In genomic region chr22:31346255-31346732, GRCh38 we compare ENCODE assay signal across 8 cellular contexts. TPM values are rescaled to one million over a fixed set of nuclear protein-coding genes. Genes with fewer than 3 reads are reported as not detected.
DNase-seq lines count a peak whose midpoint lies in the region; ATAC-seq, FAIRE-seq and TF ChIP-seq lines count a peak whose summit lies in the region.

TSS of gene PATZ1 (minus strand) at chr22:31346346. CDS start at chr22:31345602, 744 bp downstream.

- no peak for FAIRE-seq in K562 (lab: Jason Lieb, UNC)

- CTCF ChIA-PET in K562 (lab: Yijun Ruan, JAX; ENCODE audit: low intra/inter-chr PET ratio): interaction anchor here (0.6 kb wide), 1 partner anchor 68 kb away, joined by 4 read pairs; no protein-coding TSS in a partner anchor

- H3K4me2 ChIP-seq in GM23248 (ENCODE audit: unreplicated experiment) (peak within 1 kb of the TSS; percentile 77), K562 (ENCODE audit: insufficient read depth, low read length) (peak within 1 kb of the TSS; percentile 63)

- TF ChIP-seq EP300 in K562 (IDR thresholded peaks at IDR 0.05; ENCODE audit: low read length): no peak

- H3K4me1 Mint-ChIP-seq in T-helper 17 cell: peaks cover 37% of the 10 kb centered on the region

- no peak for TF ChIP-seq RAD21 in K562 (CRISPR knock-in tag; conservative IDR thresholded peaks at IDR 0.05 in 1 of 2, IDR thresholded peaks at IDR 0.05 in 1 of 2)

- no peaks in the 10 kb centered on the region for H3K36me3 Mint-ChIP-seq in T-helper 17 cell (ENCODE audit: low read depth)

- H3K36me3 ChIP-seq in GM23248 (ENCODE audit: low read depth) (no peaks in the 10 kb centered on the region), K562 (ENCODE audit: control insufficient read depth, insufficient read depth, low read length) (peaks cover 21% of the 10 kb centered on the region; the same call in 2 of the 3 replicates), iPS-15b (ENCODE audit: control insufficient read depth, insufficient read depth, low read length) (peaks cover 7% of the 10 kb centered on the region)

- H3K4me1 ChIP-seq in GM23248 (ENCODE audit: insufficient read depth) (peaks cover 9% of the 10 kb centered on the region; the same call in 1 of the 2 replicates), K562 (replicated peaks in 1 of 2; ENCODE audit: control insufficient read depth in 2 of 2, insufficient read depth in 2 of 2, low read length in 2 of 2) (peaks cover 2 to 42% of the 10 kb centered on the region in 2 experiments; a peak in 4 of 5 replicates), iPS-15b (ENCODE audit: control insufficient read depth, insufficient read depth, low read length) (peaks cover 17% of the 10 kb centered on the region)

- in situ Hi-C loops in GM23248 (cut with MboI): no loop called here
- in situ Hi-C loops in K562 (cut with MboI): no loop called here

- H4K20me1 ChIP-seq in GM23248 (ENCODE audit: insufficient read depth): no peaks in the 10 kb centered on the region
- H4K20me1 ChIP-seq in K562 (replicated peaks; ENCODE audit: control insufficient read depth, insufficient read depth, low read length): 0 out of 2 replicates have a peak, but pooled peaks cover 2% of the 10 kb centered on the region

- BruUV-seq in K562 (replicated peaks; lab: Mats Ljungman, UMichigan): no TSS peak

- POLR2A ChIA-PET in K562 (lab: Yijun Ruan, JAX): interaction anchor here (0.7 to 0.9 kb wide), 3 partner anchors 9 to 112 kb away, joined by 3 to 6 read pairs (median 3); no protein-coding TSS in a partner anchor

- H3K9me2 ChIP-seq in GM23248 (ENCODE audit: insufficient read depth): no peaks in the 10 kb centered on the region

- peaks cover 5% of the 10 kb centered on the region; the same call in 1 of the 2 replicates for H3F3A ChIP-seq in GM23248 (ENCODE audit: insufficient read depth)

- H3K4me3 Mint-ChIP-seq in T-helper 17 cell: peak within 1 kb of the TSS; percentile 89

- ATAC-seq in T-helper 17 cell (peak; percentile 69), K562 (peak; percentile 61)

- peak within 1 kb of the TSS; percentile 88 for H3K27ac Mint-ChIP-seq in T-helper 17 cell

- H3K79me2 ChIP-seq in GM23248 (ENCODE audit: insufficient read depth): no peaks in the 10 kb centered on the region
- H3K79me2 ChIP-seq in K562 (ENCODE audit: control insufficient read depth, insufficient read depth, low read length): peaks cover 3% of the 10 kb centered on the region; the same call in 2 of the 3 replicates

- no peaks in the 10 kb centered on the region for H3K9me1 ChIP-seq in K562 (ENCODE audit: control insufficient read depth, insufficient read depth, low read length)

- H3K27me3 ChIP-seq in GM23248 (replicated peaks; ENCODE audit: insufficient read depth) (no peaks in the 10 kb centered on the region), K562 (ENCODE audit: control insufficient read depth in 2 of 2, insufficient read depth in 2 of 2, low read length in 2 of 2) (no peaks in the 10 kb centered on the region), iPS-15b (ENCODE audit: control insufficient read depth, insufficient read depth, low read length) (no peaks in the 10 kb centered on the region)

- H3K9me3 ChIP-seq in GM23248 (ENCODE audit: low read depth) (no peaks in the 10 kb centered on the region), T-helper 17 cell (ENCODE audit: control insufficient read depth, low read length, poor library complexity, severe bottlenecking) (no peaks in the 10 kb centered on the region), K562 (replicated peaks; ENCODE audit: control insufficient read depth, insufficient read depth, low read depth, low read length) (no peaks in the 10 kb centered on the region), iPS-15b (ENCODE audit: control insufficient read depth, insufficient read depth, low read length) (no peaks in the 10 kb centered on the region)

- H3K9ac ChIP-seq in GM23248 (peak within 1 kb of the TSS; percentile 79), K562 (ENCODE audit: insufficient read depth in 1 of 2, low read depth in 2 of 2, low read length in 2 of 2) (peak within 1 kb of the TSS; percentile 49 to 91; a peak in 3 of 4 replicates), iPS-15b (ENCODE audit: low read depth, low read length) (peak within 1 kb of the TSS; percentile 98)

- no peak for TF ChIP-seq CTCF in NB4 (IDR thresholded peaks at IDR 0.05; ENCODE audit: low read depth, low read length)
- no peak for TF ChIP-seq CTCF in K562 (IDR thresholded peaks at IDR 0.05 in 2 of 3, conservative IDR thresholded peaks at IDR 0.05 in 1 of 3; ENCODE audit: insufficient read depth in 2 of 3, low read depth in 1 of 3, low read length in 3 of 3)

- H3K27me3 Mint-ChIP-seq in T-helper 17 cell: no peaks in the 10 kb centered on the region

- peak within 1 kb of the TSS; percentile 78 for H3K4me3 ChIP-seq in GM23248
- peak within 1 kb of the TSS; percentile 88 for H3K4me3 ChIP-seq in NB4 (ENCODE audit: low read depth, low read length)
- H3K4me3 ChIP-seq in K562: peak within 1 kb of the TSS; percentile 56
- H3K4me3 ChIP-seq in iPS-15b (ENCODE audit: low read depth, low read length): peak within 1 kb of the TSS; percentile 88
- peak within 1 kb of the TSS; percentile 64 for H3K4me3 ChIP-seq in skeletal muscle cell (ENCODE audit: low read depth, low read length)

- DNase-seq in DMS114 treated with DMSO at 0.1 percent for 48 hours (lab: John Stamatoyannopoulos, UW; ENCODE audit: unreplicated experiment): peak; percentile 64
- peak; percentile 75 for DNase-seq in GM23248
- peak; percentile 91 for DNase-seq in NB4 (ENCODE audit: low read depth)
- DNase-seq in T-helper 17 cell: peak; percentile 59 to 73 (median 61)
- DNase-seq in K562 (ENCODE audit: extremely low read depth in 1 of 4, low spot score in 3 of 4): peak; percentile 66 to 68 (median 68)
- peak; percentile 39 for DNase-seq in skeletal muscle cell (ENCODE audit: low read depth)
- no peak for DNase-seq in NCI-H128 (lab: John Stamatoyannopoulos, UW; ENCODE audit: unreplicated experiment)

- H3K27ac ChIP-seq in GM23248: peak within 1 kb of the TSS; percentile 60
- peak within 1 kb of the TSS; percentile 64; the same call in 2 of the 3 replicates for H3K27ac ChIP-seq in K562 (ENCODE audit: extremely low read depth, low read depth, low read length)

- peak within 1 kb of the TSS; percentile 88 for H2AFZ ChIP-seq in GM23248
- peak within 1 kb of the TSS; percentile 86 for H2AFZ ChIP-seq in K562 (ENCODE audit: low read depth, low read length)

- WGBS in GM23248 (ENCODE audit: low coverage in 1 of 2, low lambda C conversion rate in 2 of 2, missing lambda C conversion rate in 2 of 2), 2 experiments: 1% methylated on average over 19 to 40 of the region's 41 CpGs
- WGBS in K562 (ENCODE audit: insufficient coverage, low coverage, missing lambda C conversion rate): no CpG with 5 or more reads among the region's 41 CpGs

- no peak for TF ChIP-seq POLR2A in NB4 (IDR thresholded peaks at IDR 0.05; ENCODE audit: extremely low read depth, insufficient read length)
- TF ChIP-seq POLR2A in K562 (conservative IDR thresholded peaks at IDR 0.05): no peak

- intact Hi-C loops in K562 (cut with micrococcal nuclease): loop anchor here (5.0 kb wide), 1 partner anchor 51 kb away; the partner anchor contains the start of gene DRG1

TF ChIP-seq in K562, 482 proteins besides CTCF, POLR2A, EP300 and RAD21 (continues in another document):
- TF ChIP-seq SPI1 (IDR thresholded peaks at IDR 0.05; ENCODE audit: borderline replicate concordance, low read depth, low read length): peak; percentile 91
- TF ChIP-seq FOXK2 (conservative IDR thresholded peaks at IDR 0.05 in 1 of 2, IDR thresholded peaks at IDR 0.05 in 1 of 2; ENCODE audit: low read depth in 2 of 2): no peak
- TF ChIP-seq ZNF639 (CRISPR knock-in tag; conservative IDR thresholded peaks at IDR 0.05 in 1 of 2, IDR thresholded peaks at IDR 0.05 in 1 of 2): peak in 1 of 2 experiments; percentile 81; a peak in 1 of 4 replicates
- TF ChIP-seq EGR1 (conservative IDR thresholded peaks at IDR 0.05): 0 out of 2 replicates have a peak, but pooled peaks have one; percentile 20
- TF ChIP-seq ZFX (CRISPR knock-in tag; IDR thresholded peaks at IDR 0.05): peak; percentile 39; the same call in 1 of the 2 replicates
- no peak for TF ChIP-seq HOXB6 (CRISPR knock-in tag; IDR thresholded peaks at IDR 0.05; ENCODE audit: borderline replicate concordance)
- no peak for TF ChIP-seq ZNF778 (CRISPR knock-in tag; IDR thresholded peaks at IDR 0.05)
- TF ChIP-seq BHLHE40 (IDR thresholded peaks at IDR 0.05; ENCODE audit: low read length): peak; percentile 73

RNA-seq across cellular contexts. Expression of gene PATZ1, which starts in this region (rescaled TPM):
- 9.4 and 9.6 TPM in 2 replicates for total RNA-seq in GM23248 (2014; rRNA removed; shearing (Covaris generic))
- 1.3 and 1.6 TPM in 2 replicates for polyA plus RNA-seq in GM23248 (2016; fragmentation: Nextera tagmentation; extraction: Ambion mirVana)
- total RNA-seq in T-helper 17 cell: 10 to 100 TPM; 35.0 to 38.9 TPM
- 3.8 and 10.3 TPM in 2 replicates for total RNA-seq in K562 (2011; cell fraction: chromatin; rRNA removed; ENCODE audit: low replicate concordance)
- total RNA-seq in K562 (2011; cell fraction: nucleolus; rRNA removed): 8.0 and 9.5 TPM in 2 replicates
- 5.1 and 5.5 TPM in 2 replicates for total RNA-seq in K562 (2011; cell fraction: nucleoplasm; rRNA removed)
- total RNA-seq in K562 (2014; rRNA removed): 5.3 and 6.8 TPM in 2 replicates
- total RNA-seq in K562 (2014; rRNA removed; fragmentation: Illumina TruSeq; extraction: Trizol): 2.7 and 3.5 TPM in 2 replicates
- total RNA-seq in K562 (2015; rRNA removed; fragmentation: Illumina TruSeq; extraction: Trizol): 4.2 and 4.8 TPM in 2 replicates
- 7.8 and 8.9 TPM in 2 replicates for total RNA-seq in K562 (2021)
- polyA plus RNA-seq in K562 (2011; rRNA removed): 3.1 and 5.0 TPM in 2 replicates
- 4.7 and 5.2 TPM in 2 replicates for polyA plus RNA-seq in K562 (2011; cell fraction: cytosol; rRNA removed)
- polyA plus RNA-seq in K562 (2011; cell fraction: nucleus; rRNA removed): 8.7 and 9.7 TPM in 2 replicates
- 7.9 and 8.1 TPM in 2 replicates for polyA plus RNA-seq in K562 (2012)
- polyA plus RNA-seq in K562 (2014; fragmentation: Illumina TruSeq; extraction: Trizol): 5.4 and 5.8 TPM in 2 replicates
- polyA plus RNA-seq in K562 (2014; fragmentation: Nextera tagmentation; extraction: Ambion mirVana): under 1 TPM; 0.63 to 0.70 TPM
- polyA plus RNA-seq in K562 (2014; rRNA removed): 4.9 and 6.3 TPM in 2 replicates
- 4.1 and 5.3 TPM in 2 replicates for polyA minus RNA-seq in K562 (2011; rRNA and poly(A)+ RNA removed)
- polyA minus RNA-seq in K562 (2011; cell fraction: cytosol; rRNA and poly(A)+ RNA removed): 5.9 and 7.4 TPM in 2 replicates
- polyA minus RNA-seq in K562 (2011; cell fraction: nucleus; rRNA and poly(A)+ RNA removed): 6.7 and 9.0 TPM in 2 replicates
